In the genomic region with DNA sequence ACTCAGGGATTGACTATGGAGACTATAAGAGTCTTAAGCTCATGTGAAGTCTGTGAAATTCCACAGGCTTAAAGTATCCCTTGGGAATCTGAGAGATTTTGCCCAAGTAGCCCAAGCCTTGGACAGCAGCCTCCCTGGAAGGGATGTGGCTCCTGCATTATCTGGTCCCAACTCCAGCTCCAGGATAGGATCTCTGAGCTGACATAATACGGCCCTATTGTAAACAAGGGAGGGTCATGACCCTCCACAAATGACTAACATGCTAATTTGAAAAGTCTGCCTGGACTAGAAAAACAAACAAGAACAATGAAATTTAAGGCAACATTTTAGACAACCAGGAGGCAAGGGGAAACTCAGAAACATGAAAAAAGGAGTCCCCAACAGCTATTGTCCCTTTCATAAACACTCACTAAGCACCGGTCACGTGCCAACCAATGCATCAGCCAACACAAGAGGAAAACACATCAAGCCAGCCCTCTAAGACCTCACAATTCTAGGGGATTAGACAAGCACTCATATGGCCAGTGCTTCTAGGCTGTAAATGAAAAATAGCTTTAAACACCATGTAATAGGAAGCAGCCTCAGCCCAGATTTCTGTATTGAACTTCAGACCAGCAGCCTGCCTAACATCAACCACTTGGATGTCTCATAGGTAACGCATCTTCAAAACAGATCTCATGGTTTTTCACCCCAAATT, we compare ENCODE assay signal across 14 cellular contexts.
DNase-seq lines count a peak whose midpoint lies in the region; ATAC-seq, FAIRE-seq and TF ChIP-seq lines count a peak whose summit lies in the region.
"Had no signal": no experiment of that assay in that cellular context is flagged by ENCODE, and none has a peak within 500 bp of the region (broad histone marks: within the 10 kb centered on the region; RNA-seq: fewer than 3 reads in every experiment).

No MANE protein-coding gene starts in this region.

- TF ChIP-seq CTCF in HFFc6 (IDR thresholded peaks at IDR 0.05) (no peak), left lung (IDR thresholded peaks at IDR 0.05) (no peak), suprapubic skin (IDR thresholded peaks at IDR 0.05) (no peak)

- peaks cover 0 to 7% of the 10 kb centered on the region in 2 donors for H3K9me3 ChIP-seq in left lung
- peaks cover 3% of the 10 kb centered on the region for H3K9me3 ChIP-seq in suprapubic skin
- H3K9me3 ChIP-seq in CD4-positive, alpha-beta memory T cell (ENCODE audit: control insufficient read depth in 1 of 2, low read length in 2 of 2), result no peaks in the 10 kb centered on the region

- peaks cover 5 to 12% of the 10 kb centered on the region in 2 donors for H3K4me1 ChIP-seq in left lung
- H3K4me1 ChIP-seq in suprapubic skin, result peaks cover 30% of the 10 kb centered on the region
- H3K4me1 ChIP-seq in CD4-positive, alpha-beta memory T cell (ENCODE audit: insufficient read depth, low read length), result no peaks in the 10 kb centered on the region

- peak; percentile 78 for FAIRE-seq in endometrium (lab: Jason Lieb, UNC)

- TF ChIP-seq POLR2A in suprapubic skin (IDR thresholded peaks at IDR 0.05), result no peak

- peak; percentile 61 for ATAC-seq in left lung
- ATAC-seq in HG03039 (IDR thresholded peaks at IDR 0.05; ENCODE audit: unreplicated experiment), result no peak
- ATAC-seq in HG03135 (IDR thresholded peaks at IDR 0.05; ENCODE audit: unreplicated experiment), result no peak

- no peaks in the 10 kb centered on the region for H3K27me3 Mint-ChIP-seq in HFFc6 (ENCODE audit: insufficient read depth)
- H3K27me3 Mint-ChIP-seq in CD4-positive, alpha-beta memory T cell, result peaks cover 22 to 40% of the 10 kb centered on the region in 2 donors

- H3K27ac Mint-ChIP-seq in HFFc6, result peak overlapping the region; percentile 80
- H3K27ac Mint-ChIP-seq in CD4-positive, alpha-beta memory T cell, result no peak overlapping the region

- H3K4me1 Mint-ChIP-seq in HFFc6 (ENCODE audit: low read depth), result peaks cover 76% of the 10 kb centered on the region
- no peaks in the 10 kb centered on the region for H3K4me1 Mint-ChIP-seq in CD4-positive, alpha-beta memory T cell

- peak overlapping the region; percentile 65 for H3K4me3 Mint-ChIP-seq in HFFc6
- no peak overlapping the region for H3K4me3 Mint-ChIP-seq in CD4-positive, alpha-beta memory T cell
- H3K4me3 Mint-ChIP-seq: nephron had no signal

- H3K36me3 Mint-ChIP-seq in HFFc6 (ENCODE audit: low read depth), result peaks cover 17% of the 10 kb centered on the region
- no peaks in the 10 kb centered on the region for H3K36me3 Mint-ChIP-seq in CD4-positive, alpha-beta memory T cell

- no peak overlapping the region for H3K4me3 ChIP-seq in left lung
- H3K4me3 ChIP-seq in suprapubic skin, result no peak overlapping the region
- no peak overlapping the region for H3K4me3 ChIP-seq in CD4-positive, alpha-beta memory T cell (ENCODE audit: low read length in 2 of 2)

- POLR2A ChIA-PET in CD4-positive, alpha-beta memory T cell (lab: Charles Lee; ENCODE audit: partially characterized antibody), result no interaction called here

- DNase-seq in HFFc6, result peak; percentile 41
- no peak for DNase-seq in left lung
- DNase-seq in suprapubic skin (ENCODE audit: low spot score in 2 of 2), result no peak
- DNase-seq in CD4-positive, alpha-beta memory T cell, result no peak
- DNase-seq in T1000 (lab: John Stamatoyannopoulos, UW), result no peak
- DNase-seq: effector memory CD4-positive, alpha-beta T cell; NCI-H446 treated with DMSO at 0.1 percent for 48 hours; SHP77 treated with DMSO at 0.1 percent for 48 hours had no signal

- 66% methylated on average over 4 of the region's 4 CpGs for WGBS in suprapubic skin

- H3K27me3 ChIP-seq in left lung, result no peaks in the 10 kb centered on the region
- no peaks in the 10 kb centered on the region for H3K27me3 ChIP-seq in suprapubic skin
- H3K27me3 ChIP-seq in CD4-positive, alpha-beta memory T cell (ENCODE audit: insufficient read depth, low read length), result no peaks in the 10 kb centered on the region

- no peak overlapping the region for H3K27ac ChIP-seq in left lung
- peak overlapping the region; percentile 75 for H3K27ac ChIP-seq in suprapubic skin
- no peak overlapping the region for H3K27ac ChIP-seq in CD4-positive, alpha-beta memory T cell (ENCODE audit: low read depth, low read length)
- H3K27ac ChIP-seq: C4-2B, HL-60 had no signal

- intact Hi-C loops in left lung (cut with DNase I), result no loop called here
- intact Hi-C loops in CD4-positive, alpha-beta memory T cell (cut with micrococcal nuclease), result no loop called here

- TF ChIP-seq EP300 in suprapubic skin (IDR thresholded peaks at IDR 0.05), result no peak

- CTCF ChIA-PET in CD4-positive, alpha-beta memory T cell (lab: Charles Lee; ENCODE audit: partially characterized antibody), result no interaction called here

- peaks cover 13% of the 10 kb centered on the region for H3K9me3 Mint-ChIP-seq in HFFc6
- peaks cover 4 to 18% (median 8%) of the 10 kb centered on the region in 8 donors for H3K9me3 Mint-ChIP-seq in CD4-positive, alpha-beta memory T cell

- H3K36me3 ChIP-seq in left lung (no peaks in the 10 kb centered on the region), suprapubic skin (no peaks in the 10 kb centered on the region)
- H3K36me3 ChIP-seq in CD4-positive, alpha-beta memory T cell (ENCODE audit: insufficient read depth, low read length), result no peaks in the 10 kb centered on the region
